Comparison of ENCODE assay signal across 10 cellular contexts in the genomic region with DNA sequence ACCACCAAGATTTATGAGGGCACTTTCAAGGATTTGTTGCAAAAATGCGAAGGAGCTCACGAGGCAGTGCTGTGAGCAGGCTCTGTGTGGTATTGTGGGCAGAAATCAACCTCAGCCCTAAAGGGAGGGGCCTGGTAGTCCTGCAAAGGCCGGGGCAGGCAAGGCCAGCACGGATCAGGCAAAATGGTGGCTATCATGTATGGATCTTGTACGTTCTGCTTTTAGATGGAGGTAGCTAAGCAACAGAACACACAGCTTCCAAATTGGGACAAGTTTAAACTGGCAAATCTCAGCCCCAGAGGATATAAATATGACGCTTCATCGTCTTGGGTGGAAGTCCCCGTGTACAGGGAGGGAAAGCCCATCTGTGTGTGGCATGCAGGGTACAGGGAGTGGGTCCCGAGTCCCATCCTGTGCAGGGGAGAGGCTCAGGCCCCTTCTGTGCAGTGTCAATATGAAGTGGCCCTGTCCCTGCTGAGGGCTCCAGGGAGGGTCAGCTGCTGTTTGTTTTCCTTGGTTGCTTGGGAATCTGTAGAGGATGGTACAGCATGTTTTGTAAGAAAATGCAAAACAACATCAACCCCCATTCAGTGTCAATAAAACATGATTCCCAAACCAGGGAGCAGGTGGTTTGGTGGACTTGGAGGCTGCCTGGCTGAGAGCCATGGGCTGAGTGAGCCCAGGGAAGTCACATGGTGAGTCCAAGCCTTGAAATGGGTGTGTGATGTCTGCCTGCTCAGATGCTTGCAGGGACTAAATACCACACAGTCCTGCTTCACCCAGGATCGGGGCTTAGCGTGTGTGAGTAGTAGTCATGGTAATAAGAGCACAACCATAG.
A peak's percentile ranks its signal among the peaks of the same experiment; 100 is the strongest.
DNase-seq lines count a peak whose midpoint lies in the region; ATAC-seq and TF ChIP-seq lines count a peak whose summit lies in the region.
"Had no signal": no experiment of that assay in that cellular context is flagged by ENCODE, and none has a peak within 500 bp of the region (broad histone marks: within the 10 kb centered on the region; RNA-seq: fewer than 3 reads in every experiment).

No MANE protein-coding gene starts in this region.

- DNase-seq in DMS79 (lab: John Stamatoyannopoulos, UW) (peak; percentile 86), NCI-H345 treated with DMSO at 0.1 percent for 48 hours (lab: John Stamatoyannopoulos, UW; ENCODE audit: unreplicated experiment) (peak; percentile 48), epithelial cell of esophagus (ENCODE audit: low read depth) (peak; percentile 63), occipital lobe (lab: John Stamatoyannopoulos, UW) (peak; percentile 57), SIG-M5 (lab: John Stamatoyannopoulos, UW) (no peak), AML-193 (lab: John Stamatoyannopoulos, UW) (no peak), GM19238 (ENCODE audit: insufficient read length, low spot score) (no peak)
- DNase-seq: activated T-cell treated with anti-CD3 and anti-CD28 coated beads, Interleukin-2, amount 50 U/mL, for 4 hours; CD4-positive, CD25-positive, alpha-beta regulatory T cell had no signal

- no peaks in the 10 kb centered on the region for H3K9me3 Mint-ChIP-seq in activated T-helper 17 cell treated with anti-CD3 and anti-CD28 coated beads, Interleukin-2, amount 50 U/mL, for 72 hours
- H3K9me3 Mint-ChIP-seq: activated T-cell treated with anti-CD3 and anti-CD28 coated beads, Interleukin-2, amount 50 U/mL, for 4 hours; CD4-positive, CD25-positive, alpha-beta regulatory T cell had no signal

- H3K36me3 Mint-ChIP-seq in activated T-helper 17 cell treated with anti-CD3 and anti-CD28 coated beads, Interleukin-2, amount 50 U/mL, for 72 hours (ENCODE audit: low read depth) = no peaks in the 10 kb centered on the region
- H3K36me3 Mint-ChIP-seq: CD4-positive, CD25-positive, alpha-beta regulatory T cell had no signal

- H3K27me3 Mint-ChIP-seq in activated T-helper 17 cell treated with anti-CD3 and anti-CD28 coated beads, Interleukin-2, amount 50 U/mL, for 72 hours = peaks cover 9% of the 10 kb centered on the region

- H3K4me3 Mint-ChIP-seq in activated T-helper 17 cell treated with anti-CD3 and anti-CD28 coated beads, Interleukin-2, amount 50 U/mL, for 72 hours = no peak overlapping the region
- H3K4me3 Mint-ChIP-seq: activated T-cell treated with anti-CD3 and anti-CD28 coated beads, Interleukin-2, amount 50 U/mL, for 4 hours; CD4-positive, CD25-positive, alpha-beta regulatory T cell had no signal

- TF ChIP-seq CTCF in epithelial cell of esophagus (IDR thresholded peaks at IDR 0.05; ENCODE audit: insufficient read depth, low read depth, low read length, missing control alignments) = no peak

- no peak overlapping the region for H3K27ac Mint-ChIP-seq in activated T-helper 17 cell treated with anti-CD3 and anti-CD28 coated beads, Interleukin-2, amount 50 U/mL, for 72 hours
- H3K27ac Mint-ChIP-seq: CD4-positive, CD25-positive, alpha-beta regulatory T cell had no signal

- no peaks in the 10 kb centered on the region for H3K4me1 Mint-ChIP-seq in activated T-helper 17 cell treated with anti-CD3 and anti-CD28 coated beads, Interleukin-2, amount 50 U/mL, for 72 hours
- H3K4me1 Mint-ChIP-seq: CD4-positive, CD25-positive, alpha-beta regulatory T cell had no signal

- ATAC-seq in activated T-helper 17 cell treated with anti-CD3 and anti-CD28 coated beads, Interleukin-2, amount 50 U/mL, for 72 hours (replicated peaks) = no peak
- ATAC-seq: activated T-cell treated with anti-CD3 and anti-CD28 coated beads, Interleukin-2, amount 50 U/mL, for 4 hours had no signal

- no peak overlapping the region for H3K4me3 ChIP-seq in epithelial cell of esophagus (ENCODE audit: low read length)

Comparison
In these comparisons a context has a peak if more than half of its experiments do, and no peak if none do; other contexts are left out.
1. DNase-seq: peak in DMS79 (single experiment), NCI-H345 treated with DMSO at 0.1 percent for 48 hours (single experiment), epithelial cell of esophagus (single experiment) and occipital lobe (single experiment); none in SIG-M5 (single experiment), AML-193 (0 of 2) and GM19238 (single experiment).